Comparison of ENCODE assay signal across 1 cellular context in genomic region chrX:22032084-22032483, GRCh38.
TF ChIP-seq lines count a peak whose summit lies in the region.

Gene PHEX (plus strand): TSS chrX:22032325. CDS start chrX:22033006, 681 bp downstream.

TF ChIP-seq in GM12878, 131 proteins besides CTCF, POLR2A, EP300 and RAD21 (continued from another document):
- TF ChIP-seq RELB (IDR thresholded peaks at IDR 0.05; ENCODE audit: low read depth): 0 out of 2 replicates have a peak, but pooled peaks have one; percentile 7
- peak; percentile 69 for TF ChIP-seq SPI1 (IDR thresholded peaks at IDR 0.05; ENCODE audit: borderline replicate concordance, insufficient read depth, low read depth, low read length)
- peak; percentile 39; the same call in 1 of the 2 replicates for TF ChIP-seq ZNF384 (IDR thresholded peaks at IDR 0.05; ENCODE audit: borderline replicate concordance, low read depth, low read length)
